Comparison of ENCODE assay signal across 1 cellular context in the genomic region with DNA sequence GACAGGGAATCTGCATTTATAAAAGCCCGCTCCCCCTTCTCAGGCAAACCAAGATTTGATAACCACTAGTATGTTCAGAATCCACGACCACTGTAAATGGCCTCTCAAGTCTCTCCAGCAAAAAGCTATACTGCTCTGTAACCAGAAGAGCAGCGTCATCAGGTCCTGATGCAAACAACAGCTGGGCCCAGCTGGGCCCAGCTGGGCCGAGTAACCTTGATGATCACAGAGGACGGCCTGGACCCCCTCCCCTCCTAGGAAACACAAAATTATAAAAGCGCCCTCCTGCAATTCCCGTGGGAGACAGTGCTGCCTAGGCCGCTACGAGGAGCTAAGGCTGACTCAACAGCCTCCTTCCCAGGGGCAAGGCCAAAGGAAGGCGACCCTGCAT.
TF ChIP-seq lines count a peak whose summit lies in the region.

No MANE protein-coding gene starts in this region.

TF ChIP-seq in HCT116, 20 proteins besides CTCF, POLR2A, EP300 and RAD21 (continued from another document):
- TF ChIP-seq, protein P1, sequence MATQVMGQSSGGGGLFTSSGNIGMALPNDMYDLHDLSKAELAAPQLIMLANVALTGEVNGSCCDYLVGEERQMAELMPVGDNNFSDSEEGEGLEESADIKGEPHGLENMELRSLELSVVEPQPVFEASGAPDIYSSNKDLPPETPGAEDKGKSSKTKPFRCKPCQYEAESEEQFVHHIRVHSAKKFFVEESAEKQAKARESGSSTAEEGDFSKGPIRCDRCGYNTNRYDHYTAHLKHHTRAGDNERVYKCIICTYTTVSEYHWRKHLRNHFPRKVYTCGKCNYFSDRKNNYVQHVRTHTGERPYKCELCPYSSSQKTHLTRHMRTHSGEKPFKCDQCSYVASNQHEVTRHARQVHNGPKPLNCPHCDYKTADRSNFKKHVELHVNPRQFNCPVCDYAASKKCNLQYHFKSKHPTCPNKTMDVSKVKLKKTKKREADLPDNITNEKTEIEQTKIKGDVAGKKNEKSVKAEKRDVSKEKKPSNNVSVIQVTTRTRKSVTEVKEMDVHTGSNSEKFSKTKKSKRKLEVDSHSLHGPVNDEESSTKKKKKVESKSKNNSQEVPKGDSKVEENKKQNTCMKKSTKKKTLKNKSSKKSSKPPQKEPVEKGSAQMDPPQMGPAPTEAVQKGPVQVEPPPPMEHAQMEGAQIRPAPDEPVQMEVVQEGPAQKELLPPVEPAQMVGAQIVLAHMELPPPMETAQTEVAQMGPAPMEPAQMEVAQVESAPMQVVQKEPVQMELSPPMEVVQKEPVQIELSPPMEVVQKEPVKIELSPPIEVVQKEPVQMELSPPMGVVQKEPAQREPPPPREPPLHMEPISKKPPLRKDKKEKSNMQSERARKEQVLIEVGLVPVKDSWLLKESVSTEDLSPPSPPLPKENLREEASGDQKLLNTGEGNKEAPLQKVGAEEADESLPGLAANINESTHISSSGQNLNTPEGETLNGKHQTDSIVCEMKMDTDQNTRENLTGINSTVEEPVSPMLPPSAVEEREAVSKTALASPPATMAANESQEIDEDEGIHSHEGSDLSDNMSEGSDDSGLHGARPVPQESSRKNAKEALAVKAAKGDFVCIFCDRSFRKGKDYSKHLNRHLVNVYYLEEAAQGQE (IDR thresholded peaks at IDR 0.05; ENCODE audit: low read depth) = no peak
- TF ChIP-seq SP1 (IDR thresholded peaks at IDR 0.05; ENCODE audit: low read depth) = no peak
- no peak for TF ChIP-seq ZNF274 (IDR thresholded peaks at IDR 0.05; ENCODE audit: low read depth, low read length)
- TF ChIP-seq CBX3 (IDR thresholded peaks at IDR 0.05; ENCODE audit: low read depth) = no peak
- TF ChIP-seq, protein P2, sequence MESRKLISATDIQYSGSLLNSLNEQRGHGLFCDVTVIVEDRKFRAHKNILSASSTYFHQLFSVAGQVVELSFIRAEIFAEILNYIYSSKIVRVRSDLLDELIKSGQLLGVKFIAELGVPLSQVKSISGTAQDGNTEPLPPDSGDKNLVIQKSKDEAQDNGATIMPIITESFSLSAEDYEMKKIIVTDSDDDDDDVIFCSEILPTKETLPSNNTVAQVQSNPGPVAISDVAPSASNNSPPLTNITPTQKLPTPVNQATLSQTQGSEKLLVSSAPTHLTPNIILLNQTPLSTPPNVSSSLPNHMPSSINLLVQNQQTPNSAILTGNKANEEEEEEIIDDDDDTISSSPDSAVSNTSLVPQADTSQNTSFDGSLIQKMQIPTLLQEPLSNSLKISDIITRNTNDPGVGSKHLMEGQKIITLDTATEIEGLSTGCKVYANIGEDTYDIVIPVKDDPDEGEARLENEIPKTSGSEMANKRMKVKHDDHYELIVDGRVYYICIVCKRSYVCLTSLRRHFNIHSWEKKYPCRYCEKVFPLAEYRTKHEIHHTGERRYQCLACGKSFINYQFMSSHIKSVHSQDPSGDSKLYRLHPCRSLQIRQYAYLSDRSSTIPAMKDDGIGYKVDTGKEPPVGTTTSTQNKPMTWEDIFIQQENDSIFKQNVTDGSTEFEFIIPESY (IDR thresholded peaks at IDR 0.05; ENCODE audit: extremely low read depth, insufficient replicate concordance, low read length) = no peak
- TF ChIP-seq EZH2 (IDR thresholded peaks at IDR 0.05) = no peak
- no peak for TF ChIP-seq YY1 (IDR thresholded peaks at IDR 0.05; ENCODE audit: extremely low read depth, insufficient replicate concordance, low read depth, low read length)
- TF ChIP-seq EGR1 (IDR thresholded peaks at IDR 0.05; ENCODE audit: low read depth) = no peak
- TF ChIP-seq, protein P3, sequence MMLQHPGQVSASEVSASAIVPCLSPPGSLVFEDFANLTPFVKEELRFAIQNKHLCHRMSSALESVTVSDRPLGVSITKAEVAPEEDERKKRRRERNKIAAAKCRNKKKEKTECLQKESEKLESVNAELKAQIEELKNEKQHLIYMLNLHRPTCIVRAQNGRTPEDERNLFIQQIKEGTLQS (IDR thresholded peaks at IDR 0.05) = no peak
- no peak for TF ChIP-seq FOSL1 (IDR thresholded peaks at IDR 0.05; ENCODE audit: low read depth)
- TF ChIP-seq EZH2phosphoT487 (IDR thresholded peaks at IDR 0.05; ENCODE audit: borderline replicate concordance) = no peak
- no peak for TF ChIP-seq SRF (IDR thresholded peaks at IDR 0.05; ENCODE audit: low read depth)
- no peak for TF ChIP-seq SIN3A (IDR thresholded peaks at IDR 0.05; ENCODE audit: low read depth)
- no peak for TF ChIP-seq POLR2AphosphoS5 (IDR thresholded peaks at IDR 0.05; ENCODE audit: low read depth, low read length)
- TF ChIP-seq JUND (IDR thresholded peaks at IDR 0.05) = no peak
- TF ChIP-seq TCF7L2 (IDR thresholded peaks at IDR 0.05; ENCODE audit: borderline replicate concordance, extremely low read depth, insufficient read depth, insufficient read length) = no peak
